Comparison of ENCODE assay signal across 1 cellular context in the genomic region with DNA sequence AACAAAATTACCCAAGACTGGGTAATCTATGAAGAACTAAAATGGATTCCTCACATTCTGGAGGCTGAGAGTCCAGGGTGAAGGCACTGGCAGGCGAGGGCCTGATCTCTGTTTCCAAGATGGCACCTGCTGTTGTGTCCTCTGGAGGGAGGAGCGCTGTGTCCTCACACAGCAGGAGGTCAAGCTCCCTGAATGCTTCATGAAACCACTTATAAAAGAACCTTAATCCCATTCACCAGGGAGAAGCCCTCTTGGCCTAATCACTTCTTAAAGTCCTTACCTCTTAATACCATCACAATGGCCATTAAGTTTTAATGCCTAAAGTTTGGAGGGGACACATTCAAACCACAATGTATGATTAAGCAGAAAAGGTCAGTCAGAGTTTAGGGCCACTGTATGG.
TF ChIP-seq lines count a peak whose summit lies in the region.

No MANE protein-coding gene starts in this region.

TF ChIP-seq in GM23338, 12 proteins besides CTCF, POLR2A, EP300 and RAD21 (continued from another document):
- TF ChIP-seq, protein P1, sequence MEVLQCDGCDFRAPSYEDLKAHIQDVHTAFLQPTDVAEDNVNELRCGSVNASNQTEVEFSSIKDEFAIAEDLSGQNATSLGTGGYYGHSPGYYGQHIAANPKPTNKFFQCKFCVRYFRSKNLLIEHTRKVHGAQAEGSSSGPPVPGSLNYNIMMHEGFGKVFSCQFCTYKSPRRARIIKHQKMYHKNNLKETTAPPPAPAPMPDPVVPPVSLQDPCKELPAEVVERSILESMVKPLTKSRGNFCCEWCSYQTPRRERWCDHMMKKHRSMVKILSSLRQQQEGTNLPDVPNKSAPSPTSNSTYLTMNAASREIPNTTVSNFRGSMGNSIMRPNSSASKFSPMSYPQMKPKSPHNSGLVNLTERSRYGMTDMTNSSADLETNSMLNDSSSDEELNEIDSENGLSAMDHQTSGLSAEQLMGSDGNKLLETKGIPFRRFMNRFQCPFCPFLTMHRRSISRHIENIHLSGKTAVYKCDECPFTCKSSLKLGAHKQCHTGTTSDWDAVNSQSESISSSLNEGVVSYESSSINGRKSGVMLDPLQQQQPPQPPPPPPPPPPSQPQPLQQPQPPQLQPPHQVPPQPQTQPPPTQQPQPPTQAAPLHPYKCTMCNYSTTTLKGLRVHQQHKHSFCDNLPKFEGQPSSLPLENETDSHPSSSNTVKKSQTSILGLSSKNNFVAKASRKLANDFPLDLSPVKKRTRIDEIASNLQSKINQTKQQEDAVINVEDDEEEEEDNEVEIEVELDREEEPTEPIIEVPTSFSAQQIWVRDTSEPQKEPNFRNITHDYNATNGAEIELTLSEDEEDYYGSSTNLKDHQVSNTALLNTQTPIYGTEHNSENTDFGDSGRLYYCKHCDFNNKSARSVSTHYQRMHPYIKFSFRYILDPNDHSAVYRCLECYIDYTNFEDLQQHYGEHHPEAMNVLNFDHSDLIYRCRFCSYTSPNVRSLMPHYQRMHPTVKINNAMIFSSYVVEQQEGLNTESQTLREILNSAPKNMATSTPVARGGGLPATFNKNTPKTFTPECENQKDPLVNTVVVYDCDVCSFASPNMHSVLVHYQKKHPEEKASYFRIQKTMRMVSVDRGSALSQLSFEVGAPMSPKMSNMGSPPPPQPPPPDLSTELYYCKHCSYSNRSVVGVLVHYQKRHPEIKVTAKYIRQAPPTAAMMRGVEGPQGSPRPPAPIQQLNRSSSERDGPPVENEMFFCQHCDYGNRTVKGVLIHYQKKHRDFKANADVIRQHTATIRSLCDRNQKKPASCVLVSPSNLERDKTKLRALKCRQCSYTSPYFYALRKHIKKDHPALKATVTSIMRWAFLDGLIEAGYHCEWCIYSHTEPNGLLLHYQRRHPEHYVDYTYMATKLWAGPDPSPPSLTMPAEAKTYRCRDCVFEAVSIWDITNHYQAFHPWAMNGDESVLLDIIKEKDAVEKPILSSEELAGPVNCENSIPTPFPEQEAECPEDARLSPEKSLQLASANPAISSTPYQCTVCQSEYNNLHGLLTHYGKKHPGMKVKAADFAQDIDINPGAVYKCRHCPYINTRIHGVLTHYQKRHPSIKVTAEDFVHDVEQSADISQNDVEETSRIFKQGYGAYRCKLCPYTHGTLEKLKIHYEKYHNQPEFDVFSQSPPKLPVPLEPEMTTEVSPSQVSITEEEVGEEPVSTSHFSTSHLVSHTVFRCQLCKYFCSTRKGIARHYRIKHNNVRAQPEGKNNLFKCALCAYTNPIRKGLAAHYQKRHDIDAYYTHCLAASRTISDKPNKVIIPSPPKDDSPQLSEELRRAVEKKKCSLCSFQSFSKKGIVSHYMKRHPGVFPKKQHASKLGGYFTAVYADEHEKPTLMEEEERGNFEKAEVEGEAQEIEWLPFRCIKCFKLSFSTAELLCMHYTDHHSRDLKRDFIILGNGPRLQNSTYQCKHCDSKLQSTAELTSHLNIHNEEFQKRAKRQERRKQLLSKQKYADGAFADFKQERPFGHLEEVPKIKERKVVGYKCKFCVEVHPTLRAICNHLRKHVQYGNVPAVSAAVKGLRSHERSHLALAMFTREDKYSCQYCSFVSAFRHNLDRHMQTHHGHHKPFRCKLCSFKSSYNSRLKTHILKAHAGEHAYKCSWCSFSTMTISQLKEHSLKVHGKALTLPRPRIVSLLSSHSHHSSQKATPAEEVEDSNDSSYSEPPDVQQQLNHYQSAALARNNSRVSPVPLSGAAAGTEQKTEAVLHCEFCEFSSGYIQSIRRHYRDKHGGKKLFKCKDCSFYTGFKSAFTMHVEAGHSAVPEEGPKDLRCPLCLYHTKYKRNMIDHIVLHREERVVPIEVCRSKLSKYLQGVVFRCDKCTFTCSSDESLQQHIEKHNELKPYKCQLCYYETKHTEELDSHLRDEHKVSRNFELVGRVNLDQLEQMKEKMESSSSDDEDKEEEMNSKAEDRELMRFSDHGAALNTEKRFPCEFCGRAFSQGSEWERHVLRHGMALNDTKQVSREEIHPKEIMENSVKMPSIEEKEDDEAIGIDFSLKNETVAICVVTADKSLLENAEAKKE (CRISPR knock-in tag; IDR thresholded peaks at IDR 0.05): no peak
- TF ChIP-seq EZH2 (IDR thresholded peaks at IDR 0.05; ENCODE audit: low read depth, unreplicated experiment): no peak
- TF ChIP-seq, protein P2, sequence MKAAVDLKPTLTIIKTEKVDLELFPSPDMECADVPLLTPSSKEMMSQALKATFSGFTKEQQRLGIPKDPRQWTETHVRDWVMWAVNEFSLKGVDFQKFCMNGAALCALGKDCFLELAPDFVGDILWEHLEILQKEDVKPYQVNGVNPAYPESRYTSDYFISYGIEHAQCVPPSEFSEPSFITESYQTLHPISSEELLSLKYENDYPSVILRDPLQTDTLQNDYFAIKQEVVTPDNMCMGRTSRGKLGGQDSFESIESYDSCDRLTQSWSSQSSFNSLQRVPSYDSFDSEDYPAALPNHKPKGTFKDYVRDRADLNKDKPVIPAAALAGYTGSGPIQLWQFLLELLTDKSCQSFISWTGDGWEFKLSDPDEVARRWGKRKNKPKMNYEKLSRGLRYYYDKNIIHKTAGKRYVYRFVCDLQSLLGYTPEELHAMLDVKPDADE (IDR thresholded peaks at IDR 0.05): no peak
TF ChIP-seq in GM23338: peak in this region for 0.
